ENCODE assay signal across 25 cellular contexts in genomic region chr10:51915031-51915542, GRCh38.
DNase-seq lines count a peak whose midpoint lies in the region; ATAC-seq and TF ChIP-seq lines count a peak whose summit lies in the region.
"Had no signal": no experiment of that assay in that cellular context is flagged by ENCODE, and none has a peak within 500 bp of the region (broad histone marks: within the 10 kb centered on the region; RNA-seq: fewer than 3 reads in every experiment).

No MANE protein-coding gene starts in this region.

- H4K8ac ChIP-seq in mesenchymal stem cell (ENCODE audit: low read length): no peak overlapping the region

- no peak overlapping the region for H2BK5ac ChIP-seq in mesenchymal stem cell (ENCODE audit: low read depth, low read length, poor library complexity, severe bottlenecking)

- H3K27me3 ChIP-seq in HUES64 (ENCODE audit: insufficient read depth, low read length) (peaks cover 37% of the 10 kb centered on the region), mesenchymal stem cell (ENCODE audit: control insufficient read depth in 1 of 2, insufficient read depth in 1 of 2, low read length in 2 of 2) (no peaks in the 10 kb centered on the region)
- H3K27me3 ChIP-seq: tibial nerve had no signal

- H3K4me2 ChIP-seq in mesenchymal stem cell (ENCODE audit: low read length, poor library complexity, severe bottlenecking): no peak overlapping the region
- H3K4me2 ChIP-seq: smooth muscle cell had no signal

- H2AK5ac ChIP-seq in mesenchymal stem cell (ENCODE audit: low read length, severe bottlenecking): no peak overlapping the region

- peak overlapping the region; percentile 82 for H3K27ac ChIP-seq in HUES64 (ENCODE audit: low read depth, low read length)
- no peak overlapping the region for H3K27ac ChIP-seq in mesenchymal stem cell (ENCODE audit: low read length, poor library complexity, severe bottlenecking)
- H3K27ac ChIP-seq: coronary artery, prostate gland, tibial nerve had no signal

- ATAC-seq in GM19328 (IDR thresholded peaks at IDR 0.05; ENCODE audit: unreplicated experiment) (no peak), omental fat pad (ENCODE audit: low FRiP score) (no peak)
- ATAC-seq: activated CD8-positive, alpha-beta memory T cell treated with anti-CD3 and anti-CD28 coated beads, Interleukin-2, amount 10 ng/mL, durations not matched to agents 7 days and 5 days; stimulated activated naive CD8-positive, alpha-beta T cell treated with anti-CD3 and anti-CD28 coated beads, Interleukin-15, amount 100 ng/mL, for 72 hours had no signal

- H2BK120ac ChIP-seq in mesenchymal stem cell (ENCODE audit: low read depth, low read length): no peak overlapping the region

- 0% methylated on average over 1 of the region's 1 CpG for WGBS in HUES64
- no CpG with 5 or more reads among the region's 1 CpG for WGBS in mesenchymal stem cell

- no peaks in the 10 kb centered on the region for H3K79me1 ChIP-seq in mesenchymal stem cell (replicated peaks; ENCODE audit: low read length, poor library complexity, severe bottlenecking)

- no peak overlapping the region for H3K4ac ChIP-seq in mesenchymal stem cell (ENCODE audit: low read depth in 1 of 2, low read length in 2 of 2)

- TF ChIP-seq CTCF in fibroblast of mammary gland (conservative IDR thresholded peaks at IDR 0.05; ENCODE audit: control insufficient read depth, insufficient read depth, low read depth, low read length) (no peak), omental fat pad (IDR thresholded peaks at IDR 0.05) (no peak)

- H2BK12ac ChIP-seq in mesenchymal stem cell (ENCODE audit: low read length in 2 of 2): no peak overlapping the region

- H3K23ac ChIP-seq in mesenchymal stem cell (ENCODE audit: low read length in 2 of 2): no peak overlapping the region

- H3K4me3 ChIP-seq in HUES64 (ENCODE audit: low read length) (no peak overlapping the region), fibroblast of mammary gland (ENCODE audit: control insufficient read depth, low read depth, low read length) (no peak overlapping the region), mesenchymal stem cell (ENCODE audit: insufficient read depth in 1 of 2, low read depth in 1 of 2, low read length in 2 of 2) (no peak overlapping the region)
- H3K4me3 ChIP-seq: coronary artery, prostate gland, smooth muscle cell, tibial nerve had no signal

- DNase-seq in AG20443 (ENCODE audit: low spot score) (peak; percentile 16), fibroblast of mammary gland (ENCODE audit: low read depth) (peak; percentile 43), mesenchymal stem cell (no peak), omental fat pad (ENCODE audit: low spot score) (no peak), SHP77 (lab: John Stamatoyannopoulos, UW) (no peak), DMS153 (lab: John Stamatoyannopoulos, UW) (no peak)
- DNase-seq: activated CD4-positive, alpha-beta T cell treated with anti-CD3 and anti-CD28 coated beads for 4 hours; activated CD8-positive, alpha-beta memory T cell treated with anti-CD3 and anti-CD28 coated beads, Interleukin-2, amount 10 ng/mL, durations not matched to agents 7 days and 5 days; activated naive CD8-positive, alpha-beta T cell treated with anti-CD3 and anti-CD28 coated beads, Interleukin-2, amount 10 ng/mL, durations not matched to agents 7 days and 5 days; CD4-positive, alpha-beta memory T cell; foreskin fibroblast; HFFc6; left cardiac atrium; midbrain; NCI-H1417; NCI-H524; nephron progenitor cell; stimulated activated CD4-positive, alpha-beta T cell treated with anti-CD3 and anti-CD28 coated beads, Interleukin-4, amount 100 ng/mL, for 1 hour; stimulated activated naive CD8-positive, alpha-beta T cell treated with anti-CD3 and anti-CD28 coated beads, Interleukin-15, amount 100 ng/mL, for 72 hours had no signal

- H3K9me3 ChIP-seq in HUES64 (ENCODE audit: insufficient read depth, low read depth, low read length) (no peaks in the 10 kb centered on the region), mesenchymal stem cell (ENCODE audit: control insufficient read depth, low read length) (no peaks in the 10 kb centered on the region)
- H3K9me3 ChIP-seq: prostate gland, tibial nerve had no signal

- H3K4me1 ChIP-seq in HUES64 (ENCODE audit: insufficient read depth, low read length): peaks cover 71% of the 10 kb centered on the region
- H3K4me1 ChIP-seq in mesenchymal stem cell (ENCODE audit: control insufficient read depth, insufficient read depth, low read depth, low read length): no peaks in the 10 kb centered on the region
- H3K4me1 ChIP-seq: tibial nerve had no signal

- H3K18ac ChIP-seq in mesenchymal stem cell (ENCODE audit: low read depth in 1 of 2, low read length in 2 of 2): no peak overlapping the region

- no peak overlapping the region for H3K9ac ChIP-seq in HUES64 (ENCODE audit: low read depth, low read length)
- H3K9ac ChIP-seq in mesenchymal stem cell (ENCODE audit: low read length): peak overlapping the region; percentile 42

- H4K91ac ChIP-seq in mesenchymal stem cell (ENCODE audit: low read length): no peak overlapping the region

- H3K36me3 ChIP-seq in HUES64 (ENCODE audit: insufficient read depth, low read length) (no peaks in the 10 kb centered on the region), mesenchymal stem cell (ENCODE audit: control insufficient read depth in 1 of 2, insufficient read depth in 2 of 2, low read depth in 1 of 2, low read length in 2 of 2) (no peaks in the 10 kb centered on the region)
- H3K36me3 ChIP-seq: prostate gland, tibial nerve had no signal

- H3K14ac ChIP-seq in mesenchymal stem cell (ENCODE audit: low read length in 2 of 2): no peak overlapping the region

- no peak overlapping the region for H2AFZ ChIP-seq in mesenchymal stem cell (ENCODE audit: low read depth, low read length)

- no peak overlapping the region for H2BK15ac ChIP-seq in mesenchymal stem cell (ENCODE audit: low read depth, poor library complexity, severe bottlenecking)

Comparison
In these comparisons a context has a peak if more than half of its experiments do, and no peak if none do; other contexts are left out.
1. DNase-seq: peak in AG20443 (single experiment) and fibroblast of mammary gland (single experiment); none in mesenchymal stem cell (single experiment), omental fat pad (single experiment), SHP77 (0 of 2) and DMS153 (single experiment).